ENCODE assay signal across 1 cellular context in genomic region chr2:225031599-225031998, GRCh38.
TF ChIP-seq lines count a peak whose summit lies in the region.

No MANE protein-coding gene starts in this region.

TF ChIP-seq in GM23338, 12 proteins besides CTCF, POLR2A, EP300 and RAD21:
- TF ChIP-seq ZNF114 (CRISPR knock-in tag; IDR thresholded peaks at IDR 0.05) (no peak), JUNB (IDR thresholded peaks at IDR 0.05; ENCODE audit: unreplicated experiment) (no peak), CREB1 (CRISPR knock-in tag; IDR thresholded peaks at IDR 0.05; ENCODE audit: low read depth) (no peak), EZH2 (IDR thresholded peaks at IDR 0.05; ENCODE audit: low read depth, unreplicated experiment) (no peak), EZH2phosphoT487 (IDR thresholded peaks at IDR 0.05; ENCODE audit: unreplicated experiment) (no peak), NANOG (IDR thresholded peaks at IDR 0.05; ENCODE audit: borderline replicate concordance) (no peak), STAT1 (IDR thresholded peaks at IDR 0.05; ENCODE audit: unreplicated experiment) (no peak), POLR2AphosphoS5 (IDR thresholded peaks at IDR 0.05; ENCODE audit: low read depth) (no peak)
- TF ChIP-seq, protein P1, sequence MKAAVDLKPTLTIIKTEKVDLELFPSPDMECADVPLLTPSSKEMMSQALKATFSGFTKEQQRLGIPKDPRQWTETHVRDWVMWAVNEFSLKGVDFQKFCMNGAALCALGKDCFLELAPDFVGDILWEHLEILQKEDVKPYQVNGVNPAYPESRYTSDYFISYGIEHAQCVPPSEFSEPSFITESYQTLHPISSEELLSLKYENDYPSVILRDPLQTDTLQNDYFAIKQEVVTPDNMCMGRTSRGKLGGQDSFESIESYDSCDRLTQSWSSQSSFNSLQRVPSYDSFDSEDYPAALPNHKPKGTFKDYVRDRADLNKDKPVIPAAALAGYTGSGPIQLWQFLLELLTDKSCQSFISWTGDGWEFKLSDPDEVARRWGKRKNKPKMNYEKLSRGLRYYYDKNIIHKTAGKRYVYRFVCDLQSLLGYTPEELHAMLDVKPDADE (IDR thresholded peaks at IDR 0.05): no peak
